Comparison of ENCODE assay signal across 9 cellular contexts in genomic region chrX:13074297-13075262, GRCh38. TPM values are rescaled to one million over a fixed set of nuclear protein-coding genes. Genes with fewer than 3 reads are reported as not detected.
DNase-seq lines count a peak whose midpoint lies in the region; ATAC-seq and TF ChIP-seq lines count a peak whose summit lies in the region.
"Had no signal": no experiment of that assay in that cellular context is flagged by ENCODE, and none has a peak within 500 bp of the region (broad histone marks: within the 10 kb centered on the region; RNA-seq: fewer than 3 reads in every experiment).

No MANE protein-coding gene starts in this region.

- ATAC-seq in GM19452 (IDR thresholded peaks at IDR 0.05; ENCODE audit: unreplicated experiment) (peak; percentile 74), HG03097 (IDR thresholded peaks at IDR 0.05; ENCODE audit: low FRiP score, unreplicated experiment) (peak; percentile 74), left cardiac atrium (no peak)
- ATAC-seq in activated naive CD4-positive, alpha-beta T cell treated with anti-CD3 and anti-CD28 coated beads, Interleukin-2, amount 50 U/mL, for 72 hours, result peak; percentile 44 to 54

- TF ChIP-seq CTCF in GM12865 (IDR thresholded peaks at IDR 0.05; ENCODE audit: insufficient read depth, low read depth, low read length, missing control alignments), result no peak

- H3K4me3 ChIP-seq in GM12865 (ENCODE audit: low read depth, low read length), result no peak overlapping the region

- intact Hi-C loops in left cardiac atrium (cut with DNase I), result no loop called here

- H3K36me3 Mint-ChIP-seq in activated naive CD4-positive, alpha-beta T cell treated with anti-CD3 and anti-CD28 coated beads, Interleukin-2, amount 50 U/mL, for 72 hours, result peaks cover 6 to 7% of the 10 kb centered on the region in 2 donors

- peak overlapping the region; percentile 75 to 81 for H3K27ac Mint-ChIP-seq in activated naive CD4-positive, alpha-beta T cell treated with anti-CD3 and anti-CD28 coated beads, Interleukin-2, amount 50 U/mL, for 72 hours

- DNase-seq in GM12865 (ENCODE audit: low read depth), result peak; percentile 77
- no peak for DNase-seq in activated naive CD4-positive, alpha-beta T cell treated with anti-CD3 and anti-CD28 coated beads, Interleukin-2, amount 50 U/mL, for 72 hours (ENCODE audit: low spot score in 2 of 2)
- DNase-seq in NCI-H2171 (lab: John Stamatoyannopoulos, UW), result no peak
- DNase-seq in left cardiac atrium, result no peak
- no peak for DNase-seq in 8988T
- no peak for DNase-seq in cortex of kidney (lab: John Stamatoyannopoulos, UW)
- DNase-seq: MM.1S had no signal

- H3K9me3 Mint-ChIP-seq in activated naive CD4-positive, alpha-beta T cell treated with anti-CD3 and anti-CD28 coated beads, Interleukin-2, amount 50 U/mL, for 72 hours, result no peaks in the 10 kb centered on the region

RNA-seq across cellular contexts. Expression of gene FAM9C, which starts 30.2 kb away (rescaled TPM):
- under 1 TPM in 1 of 2 donors, not detected in 1; 0.41 TPM for total RNA-seq in activated naive CD4-positive, alpha-beta T cell treated with anti-CD3 and anti-CD28 coated beads, Interleukin-2, amount 50 U/mL, for 72 hours
- not detected for total RNA-seq in left cardiac atrium

Comparison
In these comparisons a context has a peak if more than half of its experiments do, and no peak if none do; other contexts are left out.
1. ATAC-seq: peak in GM19452 (single experiment), HG03097 (single experiment) and activated naive CD4-positive, alpha-beta T cell treated with anti-CD3 and anti-CD28 coated beads, Interleukin-2, amount 50 U/mL, for 72 hours (2 of 2); none in left cardiac atrium (0 of 2).